ENCODE assay signal across 8 cellular contexts in genomic region chr16:81448154-81449131, GRCh38. TPM values are rescaled to one million over a fixed set of nuclear protein-coding genes. Genes with fewer than 3 reads are reported as not detected.
DNase-seq lines count a peak whose midpoint lies in the region; ATAC-seq and TF ChIP-seq lines count a peak whose summit lies in the region.

No MANE protein-coding gene starts in this region.

- CTCF ChIA-PET in activated naive CD4-positive, alpha-beta T cell treated with anti-CD3 and anti-CD28 coated beads, Interleukin-2, amount 10 ng/mL, durations not matched to agents 7 days and 5 days (lab: Charles Lee) = no interaction called here

- no peak for DNase-seq in CD14-positive monocyte (ENCODE audit: low spot score)
- no peak for DNase-seq in central memory CD8-positive, alpha-beta T cell (ENCODE audit: low spot score in 2 of 2)
- no peak for DNase-seq in activated gamma-delta T cell (lab: John Stamatoyannopoulos, UW)
- DNase-seq in kidney glomerular epithelial cell (lab: John Stamatoyannopoulos, UW) = no peak
- no peak for DNase-seq in activated naive CD4-positive, alpha-beta T cell treated with anti-CD3 and anti-CD28 coated beads, Interleukin-2, amount 10 ng/mL, durations not matched to agents 7 days and 5 days
- no peak for DNase-seq in HUDEP-2 (lab: John Stamatoyannopoulos, UW; ENCODE audit: unreplicated experiment in 76 of 76)

- H3K27me3 ChIP-seq in mucosa of stomach (ENCODE audit: control insufficient read depth, insufficient read depth, low read length) = no peaks in the 10 kb centered on the region

- TF ChIP-seq CTCF in CD14-positive monocyte (IDR thresholded peaks at IDR 0.05) = no peak

- H3K4me1 Mint-ChIP-seq in CD14-positive monocyte = peaks cover 68% of the 10 kb centered on the region
- peaks cover 44 to 56% (median 53%) of the 10 kb centered on the region in 3 donors for H3K4me1 Mint-ChIP-seq in IgD-negative memory B cell
- H3K4me1 Mint-ChIP-seq in central memory CD8-positive, alpha-beta T cell = peaks cover 65% of the 10 kb centered on the region
- peaks cover 67% of the 10 kb centered on the region for H3K4me1 Mint-ChIP-seq in activated naive CD4-positive, alpha-beta T cell treated with anti-CD3 and anti-CD28 coated beads, Interleukin-2, amount 10 ng/mL, durations not matched to agents 7 days and 5 days

- H3K36me3 ChIP-seq in mucosa of stomach (ENCODE audit: control insufficient read depth, insufficient read depth, low read length) = no peaks in the 10 kb centered on the region

- H3K4me1 ChIP-seq in mucosa of stomach (ENCODE audit: control insufficient read depth, insufficient read depth, low read length) = peaks cover 74% of the 10 kb centered on the region

- H3K27ac Mint-ChIP-seq in CD14-positive monocyte (peak overlapping the region; percentile 76 to 99 (median 94)), IgD-negative memory B cell (peak overlapping the region in 1 of 3 donors; percentile 91)
- H3K27ac Mint-ChIP-seq in central memory CD8-positive, alpha-beta T cell (ENCODE audit: low read depth) = no peak overlapping the region
- H3K27ac Mint-ChIP-seq in activated naive CD4-positive, alpha-beta T cell treated with anti-CD3 and anti-CD28 coated beads, Interleukin-2, amount 10 ng/mL, durations not matched to agents 7 days and 5 days = no peak overlapping the region

- peaks cover 35 to 43% of the 10 kb centered on the region in 2 donors for H3K36me3 Mint-ChIP-seq in CD14-positive monocyte
- peaks cover 7% of the 10 kb centered on the region for H3K36me3 Mint-ChIP-seq in IgD-negative memory B cell
- H3K36me3 Mint-ChIP-seq in central memory CD8-positive, alpha-beta T cell (ENCODE audit: insufficient read depth) = peaks cover 19% of the 10 kb centered on the region
- peaks cover 24% of the 10 kb centered on the region for H3K36me3 Mint-ChIP-seq in activated naive CD4-positive, alpha-beta T cell treated with anti-CD3 and anti-CD28 coated beads, Interleukin-2, amount 10 ng/mL, durations not matched to agents 7 days and 5 days

- peak overlapping the region; percentile 70 for H3K9ac ChIP-seq in mucosa of stomach (ENCODE audit: low read length)

- no peak for ATAC-seq in central memory CD8-positive, alpha-beta T cell (replicated peaks; ENCODE audit: extremely low read depth, poor library complexity, severe bottlenecking)

- H3K4me3 Mint-ChIP-seq in CD14-positive monocyte (peak overlapping the region; percentile 99), IgD-negative memory B cell (peak overlapping the region in 3 of 4 donors; percentile 46 to 94 (median 62))
- peak overlapping the region; percentile 11 for H3K4me3 Mint-ChIP-seq in central memory CD8-positive, alpha-beta T cell
- H3K4me3 Mint-ChIP-seq in activated naive CD4-positive, alpha-beta T cell treated with anti-CD3 and anti-CD28 coated beads, Interleukin-2, amount 10 ng/mL, durations not matched to agents 7 days and 5 days = no peak overlapping the region

- intact Hi-C loops in CD14-positive monocyte (cut with micrococcal nuclease) = loop anchor here in 1 of 2 donors (5.0 kb wide), 1 partner anchor 34 kb away; no protein-coding TSS in a partner anchor

- H3K9me3 ChIP-seq in mucosa of stomach (ENCODE audit: control insufficient read depth, low read length) = no peaks in the 10 kb centered on the region

- peaks cover 0 to 2% (median 0%) of the 10 kb centered on the region in 7 donors for H3K9me3 Mint-ChIP-seq in CD14-positive monocyte
- peaks cover 0 to 11% (median 3%) of the 10 kb centered on the region in 3 donors for H3K9me3 Mint-ChIP-seq in IgD-negative memory B cell
- H3K9me3 Mint-ChIP-seq in central memory CD8-positive, alpha-beta T cell = no peaks in the 10 kb centered on the region
- H3K9me3 Mint-ChIP-seq in activated naive CD4-positive, alpha-beta T cell treated with anti-CD3 and anti-CD28 coated beads, Interleukin-2, amount 10 ng/mL, durations not matched to agents 7 days and 5 days = peaks cover 2% of the 10 kb centered on the region

- H3K27me3 Mint-ChIP-seq in CD14-positive monocyte (ENCODE audit: low read depth in 3 of 3) = peaks cover 0 to 2% (median 0%) of the 10 kb centered on the region in 3 donors
- H3K27me3 Mint-ChIP-seq in IgD-negative memory B cell = no peaks in the 10 kb centered on the region
- H3K27me3 Mint-ChIP-seq in central memory CD8-positive, alpha-beta T cell = no peaks in the 10 kb centered on the region
- H3K27me3 Mint-ChIP-seq in activated naive CD4-positive, alpha-beta T cell treated with anti-CD3 and anti-CD28 coated beads, Interleukin-2, amount 10 ng/mL, durations not matched to agents 7 days and 5 days = peaks cover 7% of the 10 kb centered on the region

- peak overlapping the region; percentile 33 for H3K4me3 ChIP-seq in mucosa of stomach (ENCODE audit: low read length)

RNA-seq across cellular contexts. Expression of gene CMIP, which starts 3.8 kb away (rescaled TPM):
- polyA plus RNA-seq in CD14-positive monocyte = under 1 TPM; 0.85 to 0.93 TPM
- 1.4 TPM for polyA plus RNA-seq in IgD-negative memory B cell

Comparison
In these comparisons a context has a peak if more than half of its experiments do, and no peak if none do; other contexts are left out.
1. H3K27ac Mint-ChIP-seq: peak in CD14-positive monocyte (7 of 7); none in central memory CD8-positive, alpha-beta T cell (single experiment) and activated naive CD4-positive, alpha-beta T cell treated with anti-CD3 and anti-CD28 coated beads, Interleukin-2, amount 10 ng/mL, durations not matched to agents 7 days and 5 days (single experiment).